Comparison of ENCODE assay signal across 27 cellular contexts in genomic region chr17:34206569-34206968, GRCh38. TPM values are rescaled to one million over a fixed set of nuclear protein-coding genes. Genes with fewer than 3 reads are reported as not detected.
"Had no signal": no experiment of that assay in that cellular context is flagged by ENCODE, and none has a peak within 500 bp of the region (broad histone marks: within the 10 kb centered on the region; RNA-seq: fewer than 3 reads in every experiment).

No MANE protein-coding gene starts in this region.

- H3K9me3 Mint-ChIP-seq: natural killer cell had no signal

- DNase-seq: activated CD4-positive, alpha-beta T cell treated with anti-CD3 and anti-CD28 coated beads for 4 hours; activated CD4-positive, alpha-beta T cell treated with anti-CD3 and anti-CD28 coated beads, Interleukin-2, amount 50 U/mL, for 4 hours; activated naive CD4-positive, alpha-beta T cell; activated T-cell treated with anti-CD3 and anti-CD28 coated beads for 4 hours; activated T-cell treated with anti-CD3 and anti-CD28 coated beads, Interleukin-2, amount 50 U/mL, for 72 hours; effector CD8-positive, alpha-beta T cell; esophagus squamous epithelium; glutamatergic neuron; kidney; lower lobe of right lung; mesenchymal stem cell; natural killer cell; occipital lobe; posterior cingulate gyrus; small intestine; stimulated activated CD4-positive, alpha-beta T cell treated with anti-CD3 and anti-CD28 coated beads, Interleukin-4, amount 100 ng/mL, for 4 hours; stimulated activated CD8-positive, alpha-beta memory T cell treated with anti-CD3 and anti-CD28 coated beads, Interleukin-4, amount 100 ng/mL, for 48 hours; stimulated activated naive CD8-positive, alpha-beta T cell treated with anti-CD3 and anti-CD28 coated beads, Interleukin-15, amount 100 ng/mL, for 72 hours; substantia nigra; upper lobe of left lung had no signal

- H3K36me3 ChIP-seq: esophagus squamous epithelium, lower lobe of right lung, neural progenitor cell, upper lobe of left lung, vagina had no signal

- H3K9ac ChIP-seq: neural progenitor cell had no signal

- H3K27ac Mint-ChIP-seq: activated T-cell treated with anti-CD3 and anti-CD28 coated beads, Interleukin-2, amount 50 U/mL, for 72 hours; natural killer cell; neural progenitor cell; stimulated activated memory B cell treated with anti-CD40 and anti-IgM and Interleukin-4, amounts not matched to agents 10 μg/mL and 1 μg/mL and 100 μg/mL, for 72 hours; stimulated activated naive CD8-positive, alpha-beta T cell treated with anti-CD3 and anti-CD28 coated beads, Interleukin-15, amount 100 ng/mL, for 72 hours had no signal

- H3K4me3 Mint-ChIP-seq: activated T-cell treated with anti-CD3 and anti-CD28 coated beads, Interleukin-2, amount 50 U/mL, for 72 hours; natural killer cell; neural progenitor cell; stimulated activated memory B cell treated with anti-CD40 and anti-IgM and Interleukin-4, amounts not matched to agents 10 μg/mL and 1 μg/mL and 100 μg/mL, for 72 hours; stimulated activated naive CD8-positive, alpha-beta T cell treated with anti-CD3 and anti-CD28 coated beads, Interleukin-15, amount 100 ng/mL, for 72 hours had no signal

- H3K27ac ChIP-seq: epithelial cell of prostate, esophagus squamous epithelium, hepatocyte, lower lobe of right lung, neural progenitor cell, upper lobe of left lung, vagina had no signal

- H3K4me1 ChIP-seq: lower lobe of right lung, neural progenitor cell, upper lobe of left lung had no signal

- H3K36me3 Mint-ChIP-seq: natural killer cell; neural progenitor cell; stimulated activated memory B cell treated with anti-CD40 and anti-IgM and Interleukin-4, amounts not matched to agents 10 μg/mL and 1 μg/mL and 100 μg/mL, for 72 hours had no signal

- H3K4me3 ChIP-seq: esophagus squamous epithelium, hepatocyte, lower lobe of right lung, neural progenitor cell, upper lobe of left lung, vagina had no signal

- H3K4me2 ChIP-seq: hepatocyte, neural progenitor cell had no signal

- ATAC-seq: activated T-cell treated with anti-CD3 and anti-CD28 coated beads, Interleukin-2, amount 50 U/mL, for 72 hours; lower lobe of right lung; natural killer cell; stimulated activated memory B cell treated with anti-CD40 and anti-IgM and Interleukin-4, amounts not matched to agents 10 μg/mL and 1 μg/mL and 100 μg/mL, for 72 hours; stimulated activated naive CD8-positive, alpha-beta T cell treated with anti-CD3 and anti-CD28 coated beads, Interleukin-15, amount 100 ng/mL, for 72 hours had no signal

- H2AFZ ChIP-seq: hepatocyte, neural progenitor cell had no signal

- H3K79me2 ChIP-seq: hepatocyte had no signal

- H3K9me3 ChIP-seq: lower lobe of right lung, vagina had no signal

- H3K4me1 Mint-ChIP-seq: natural killer cell; stimulated activated memory B cell treated with anti-CD40 and anti-IgM and Interleukin-4, amounts not matched to agents 10 μg/mL and 1 μg/mL and 100 μg/mL, for 72 hours had no signal

- H3K27me3 ChIP-seq: esophagus squamous epithelium, hepatocyte, neural progenitor cell, upper lobe of left lung, vagina had no signal

RNA-seq across cellular contexts. Expression of gene CCL2, which starts 48.5 kb away (rescaled TPM):
- total RNA-seq: activated naive CD4-positive, alpha-beta T cell treated with anti-CD3 and anti-CD28 coated beads, Interleukin-2, amount 50 U/mL, for 72 hours; bronchial epithelial cell; natural killer cell had no signal
